17 cellular contexts compared by ENCODE assay signal in the genomic region with DNA sequence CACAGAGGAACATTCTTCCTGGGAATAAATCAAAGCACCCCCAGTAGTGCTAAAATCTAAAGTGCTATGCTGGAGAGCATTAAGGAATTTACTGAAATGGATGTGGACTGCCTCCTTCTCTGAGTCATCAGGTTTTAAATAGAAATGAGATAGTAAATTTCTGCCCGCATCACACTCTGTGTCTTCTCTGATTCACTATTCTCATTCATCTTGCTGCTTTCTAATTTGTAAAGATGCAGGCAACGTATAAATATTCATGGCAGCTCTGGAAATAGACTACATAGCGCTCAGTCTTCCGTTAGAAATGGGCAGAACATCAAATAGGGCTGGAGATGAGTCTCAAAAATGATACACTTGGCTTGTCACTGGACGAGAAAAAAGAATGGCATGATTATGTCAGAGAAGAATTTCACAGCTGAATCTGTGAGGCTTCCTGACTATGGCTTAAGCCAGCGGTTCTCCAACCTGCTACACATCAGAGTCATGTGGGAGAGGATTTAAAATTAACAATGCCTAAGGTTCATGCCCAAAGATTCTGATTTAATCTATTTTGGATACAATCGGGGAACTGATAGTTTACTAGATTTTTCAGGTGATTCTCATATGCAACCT.
DNase-seq lines count a peak whose midpoint lies in the region; ATAC-seq, FAIRE-seq and TF ChIP-seq lines count a peak whose summit lies in the region.
"Had no signal": no experiment of that assay in that cellular context is flagged by ENCODE, and none has a peak within 500 bp of the region (broad histone marks: within the 10 kb centered on the region; RNA-seq: fewer than 3 reads in every experiment).

No MANE protein-coding gene starts in this region.

- no peak overlapping the region for H3K23ac ChIP-seq in neuronal stem cell (ENCODE audit: low read depth, low read length, poor library complexity)

- H3K36me3 ChIP-seq in neuronal stem cell (replicated peaks in 1 of 2; ENCODE audit: control insufficient read depth in 2 of 2, insufficient read depth in 2 of 2, low read length in 2 of 2) (no peaks in the 10 kb centered on the region), HAP-1 (replicated peaks) (no peaks in the 10 kb centered on the region)
- H3K36me3 ChIP-seq: sigmoid colon, vagina had no signal

- H3K36me3 Mint-ChIP-seq in mesothelial cell of epicardium, result no peaks in the 10 kb centered on the region

- no peak for TF ChIP-seq CTCF in mesothelial cell of epicardium (IDR thresholded peaks at IDR 0.05; ENCODE audit: unreplicated experiment)

- H3K9me3 Mint-ChIP-seq in mesothelial cell of epicardium, result no peaks in the 10 kb centered on the region
- H3K9me3 Mint-ChIP-seq: neural crest cell had no signal

- no peaks in the 10 kb centered on the region for H3K79me1 ChIP-seq in neuronal stem cell (ENCODE audit: low read depth, low read length)

- in situ Hi-C loops in HAP-1 (cut with MboI; ENCODE audit: low sequenced_read_pairs), result no loop called here

- H3K4me3 ChIP-seq in neuronal stem cell (ENCODE audit: low read length in 2 of 2) (no peak overlapping the region), HAP-1 (no peak overlapping the region)
- H3K4me3 ChIP-seq: sigmoid colon, vagina had no signal

- H3K9me3 ChIP-seq in neuronal stem cell (replicated peaks in 1 of 2; ENCODE audit: control insufficient read depth in 2 of 2, insufficient read depth in 1 of 2, low read depth in 1 of 2, low read length in 2 of 2) (no peaks in the 10 kb centered on the region), HAP-1 (no peaks in the 10 kb centered on the region)
- H3K9me3 ChIP-seq: sigmoid colon, vagina had no signal

- no peak overlapping the region for H3K27ac ChIP-seq in neuronal stem cell (replicated peaks; ENCODE audit: low read length)
- H3K27ac ChIP-seq: sigmoid colon, vagina had no signal

- H3K4me1 Mint-ChIP-seq in mesothelial cell of epicardium, result peaks cover 2% of the 10 kb centered on the region
- H3K4me1 Mint-ChIP-seq: activated CD4-positive, alpha-beta T cell treated with anti-CD3 and anti-CD28 coated beads, Interleukin-2, amount 10 ng/mL, durations not matched to agents 24 days and 14 days had no signal

- no peak overlapping the region for H2BK15ac ChIP-seq in neuronal stem cell (ENCODE audit: low read length)

- H3K4ac ChIP-seq in neuronal stem cell (ENCODE audit: low read length), result no peak overlapping the region

- intact Hi-C loops in left cardiac atrium (cut with DNase I), result no loop called here

- H4K91ac ChIP-seq in neuronal stem cell (ENCODE audit: low read depth, low read length, poor library complexity), result no peak overlapping the region

- H2AK5ac ChIP-seq in neuronal stem cell (ENCODE audit: low read depth, low read length), result no peak overlapping the region

- no peak overlapping the region for H2BK5ac ChIP-seq in neuronal stem cell (ENCODE audit: low read length)

- no peak overlapping the region for H2BK12ac ChIP-seq in neuronal stem cell (ENCODE audit: low read length)

- DNase-seq in Ammon's horn (ENCODE audit: low spot score) (peak; percentile 15), RCC 7860 (ENCODE audit: low spot score) (peak; percentile 56), left cardiac atrium (no peak), neuronal stem cell (ENCODE audit: low spot score) (no peak), DMS53 (lab: John Stamatoyannopoulos, UW) (no peak), mesothelial cell of epicardium (ENCODE audit: low spot score in 2 of 2, unreplicated experiment in 2 of 2) (no peak), HAP-1 (ENCODE audit: low spot score in 2 of 2) (no peak)
- DNase-seq: activated CD4-positive, alpha-beta T cell treated with anti-CD3 and anti-CD28 coated beads, Interleukin-2, amount 10 ng/mL, durations not matched to agents 24 days and 14 days; activated CD8-positive, alpha-beta memory T cell treated with anti-CD3 and anti-CD28 coated beads, Interleukin-2, amount 50 U/mL, for 48 hours; NCI-H187 treated with DMSO at 0.1 percent for 48 hours; sigmoid colon; stimulated activated CD4-positive, alpha-beta T cell treated with anti-CD3 and anti-CD28 coated beads, Interleukin-2, amount 100 ng/mL, for 24 hours had no signal

- H3K9ac ChIP-seq in neuronal stem cell (ENCODE audit: low read depth, low read length, poor library complexity), result no peak overlapping the region

- H3K27ac Mint-ChIP-seq in mesothelial cell of epicardium, result no peak overlapping the region
- H3K27ac Mint-ChIP-seq: activated CD4-positive, alpha-beta T cell treated with anti-CD3 and anti-CD28 coated beads, Interleukin-2, amount 10 ng/mL, durations not matched to agents 24 days and 14 days had no signal

- H3K27me3 ChIP-seq in neuronal stem cell (ENCODE audit: control insufficient read depth in 3 of 3, insufficient read depth in 3 of 3, low read depth in 1 of 3, low read length in 3 of 3) (no peaks in the 10 kb centered on the region), HAP-1 (ENCODE audit: low read depth) (no peaks in the 10 kb centered on the region)
- H3K27me3 ChIP-seq: sigmoid colon, vagina had no signal

- peak overlapping the region; percentile 21 for H2AFZ ChIP-seq in neuronal stem cell (ENCODE audit: low read length)

- no peak for FAIRE-seq in RCC 7860 (lab: Jason Lieb, UNC)
- FAIRE-seq: colon, GM12891 had no signal

- H4K8ac ChIP-seq in neuronal stem cell (ENCODE audit: low read depth, low read length), result no peak overlapping the region

- WGBS in neuronal stem cell (ENCODE audit: extremely low coverage in 2 of 2, insufficient read length in 2 of 2, insufficient replicate concordance in 1 of 2), 2 donors, result no CpG with 5 or more reads among the region's 7 CpGs

- H3K4me3 Mint-ChIP-seq in mesothelial cell of epicardium, result no peak overlapping the region
- H3K4me3 Mint-ChIP-seq: activated CD4-positive, alpha-beta T cell treated with anti-CD3 and anti-CD28 coated beads, Interleukin-2, amount 10 ng/mL, durations not matched to agents 24 days and 14 days; neural crest cell had no signal

- H3K4me2 ChIP-seq in neuronal stem cell (ENCODE audit: insufficient read depth, low read length, poor library complexity, severe bottlenecking), result no peak overlapping the region

- H3K4me1 ChIP-seq in neuronal stem cell (ENCODE audit: control insufficient read depth in 2 of 2, insufficient read depth in 1 of 2, low read depth in 1 of 2, low read length in 2 of 2) (peaks cover 17 to 46% of the 10 kb centered on the region in 2 donors), HAP-1 (no peaks in the 10 kb centered on the region)
- H3K4me1 ChIP-seq: vagina had no signal

- no peak overlapping the region for H2BK120ac ChIP-seq in neuronal stem cell (ENCODE audit: low read depth, low read length)

- H3K14ac ChIP-seq in neuronal stem cell (ENCODE audit: low read length), result no peak overlapping the region

- H3K18ac ChIP-seq in neuronal stem cell (ENCODE audit: low read length), result no peak overlapping the region

- ATAC-seq in left cardiac atrium, result peak; percentile 89 to 93
- no peak for ATAC-seq in GM19035 (IDR thresholded peaks at IDR 0.05; ENCODE audit: unreplicated experiment)

- peaks cover 10% of the 10 kb centered on the region for H3K27me3 Mint-ChIP-seq in mesothelial cell of epicardium (ENCODE audit: low read depth)
- H3K27me3 Mint-ChIP-seq: activated CD4-positive, alpha-beta T cell treated with anti-CD3 and anti-CD28 coated beads, Interleukin-2, amount 10 ng/mL, durations not matched to agents 24 days and 14 days had no signal

Comparison
In these comparisons a context has a peak if more than half of its experiments do, and no peak if none do; other contexts are left out.
1. DNase-seq: peak in Ammon's horn (single experiment) and RCC 7860 (single experiment); none in left cardiac atrium (single experiment), neuronal stem cell (single experiment), DMS53 (single experiment), mesothelial cell of epicardium (0 of 2) and HAP-1 (0 of 2).